In the genomic region with DNA sequence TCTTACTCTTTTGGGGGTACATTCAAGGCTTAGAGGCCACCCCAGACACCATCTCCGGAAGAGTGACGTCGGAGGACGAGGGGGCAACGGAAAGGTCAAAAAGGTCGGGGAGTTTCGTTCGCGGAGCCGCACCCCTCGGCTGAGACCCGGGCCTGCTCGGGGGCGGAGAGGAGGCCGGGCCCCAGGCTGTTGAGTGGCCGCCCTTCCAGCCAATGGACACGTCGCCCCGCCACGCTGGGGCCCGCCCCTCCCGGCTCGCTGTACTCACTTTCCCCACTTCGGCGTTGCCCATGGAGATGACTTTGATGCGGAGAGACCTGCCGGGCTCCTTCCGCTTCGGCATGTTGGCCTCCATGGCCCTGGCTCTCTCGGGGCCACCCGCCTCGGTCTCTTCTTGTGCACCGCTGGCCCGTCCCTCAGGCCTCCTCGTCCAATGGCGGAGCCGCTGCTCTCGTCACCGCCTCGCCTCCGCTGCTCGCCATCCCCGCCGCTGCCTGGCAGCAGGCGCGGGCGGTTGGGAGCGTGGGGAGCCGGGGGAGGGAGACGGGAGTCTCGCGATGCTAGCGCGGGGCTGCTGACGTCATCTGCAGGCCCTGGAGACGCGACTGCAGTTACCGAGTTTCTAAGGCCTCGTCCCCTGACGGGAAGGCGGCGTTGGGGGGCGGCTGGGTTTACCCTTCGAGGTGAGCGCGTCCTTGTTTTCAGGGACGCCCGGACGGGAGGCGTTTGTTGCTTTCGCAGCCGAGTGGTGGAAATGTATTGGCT, we compare ENCODE assay signal across 8 cellular contexts. TPM values are rescaled to one million over a fixed set of nuclear protein-coding genes. Genes with fewer than 3 reads are reported as not detected.
DNase-seq lines count a peak whose midpoint lies in the region; ATAC-seq and TF ChIP-seq lines count a peak whose summit lies in the region.

DNAJC27 (minus strand) TSS at position 406 of the 765 bp plus-strand sequence; CDS start at position 355, 51 bp downstream.

- DNase-seq in DMS153 (lab: John Stamatoyannopoulos, UW) (peak; percentile 95), OCI-M1 (lab: John Stamatoyannopoulos, UW) (peak; percentile 98), activated T-cell treated with anti-CD3 and anti-CD28 coated beads for 48 hours (ENCODE audit: low read depth) (peak; percentile 97), epithelial cell of prostate (ENCODE audit: low read depth, low spot score) (peak; percentile 80), mucosa of descending colon (peak; percentile 98 to 99 (median 99))
- DNase-seq in stimulated activated CD8-positive, alpha-beta memory T cell treated with anti-CD3 and anti-CD28 coated beads, Interleukin-4, amount 100 ng/mL, for 1 hour (ENCODE audit: low read depth in 2 of 2, low spot score in 1 of 2) = peak; percentile 95

- peaks cover 5 to 11% (median 8%) of the 10 kb centered on the region in 3 donors for H3K4me1 Mint-ChIP-seq in IgD-negative memory B cell

- no peaks in the 10 kb centered on the region for H3K9me3 Mint-ChIP-seq in IgD-negative memory B cell

- peaks cover 4% of the 10 kb centered on the region for H3K4me1 ChIP-seq in mucosa of descending colon (ENCODE audit: low read depth)

- peak within 1 kb of the TSS; percentile 50 for H3K4me3 ChIP-seq in mucosa of descending colon

- H3K27me3 Mint-ChIP-seq in IgD-negative memory B cell = no peaks in the 10 kb centered on the region

- no peaks in the 10 kb centered on the region for H3K36me3 ChIP-seq in mucosa of descending colon (ENCODE audit: low read depth)

- peak within 1 kb of the TSS; percentile 100 for H3K27ac Mint-ChIP-seq in IgD-negative memory B cell

- ATAC-seq in GM21576 (IDR thresholded peaks at IDR 0.05; ENCODE audit: unreplicated experiment) = peak; percentile 92
- ATAC-seq in mucosa of descending colon = peak; percentile 96

- no peak for TF ChIP-seq CTCF in mucosa of descending colon (IDR thresholded peaks at IDR 0.05)

- peak within 1 kb of the TSS; percentile 96 to 99 (median 96) for H3K4me3 Mint-ChIP-seq in IgD-negative memory B cell

- intact Hi-C loops in mucosa of descending colon (cut with DNase I, micrococcal nuclease) = no loop called here

- no peaks in the 10 kb centered on the region for H3K9me3 ChIP-seq in mucosa of descending colon

- H3K27ac ChIP-seq in epithelial cell of prostate = peak within 1 kb of the TSS; percentile 87

- no peaks in the 10 kb centered on the region for H3K36me3 Mint-ChIP-seq in IgD-negative memory B cell

RNA-seq across cellular contexts. Expression of gene DNAJC27, which starts in this region (rescaled TPM):
- 4.9 TPM for polyA plus RNA-seq in IgD-negative memory B cell
- total RNA-seq in mucosa of descending colon = 10 to 100 TPM in 1 of 3 donors, 1 to 10 TPM in 2; 4.9 to 11.0 (median 6.4) TPM

Comparison
In these comparisons a context has a peak if more than half of its experiments do, and no peak if none do; other contexts are left out.
1. Peak in every context shown above with its lines: DNase-seq, ATAC-seq, H3K4me3 ChIP-seq and H3K27ac ChIP-seq.